Comparison of ENCODE assay signal across 8 cellular contexts in genomic region chr7:25259487-25260243, GRCh38. TPM values are rescaled to one million over a fixed set of nuclear protein-coding genes. Genes with fewer than 3 reads are reported as not detected.
A peak's percentile ranks its signal among the peaks of the same experiment; 100 is the strongest.
DNase-seq lines count a peak whose midpoint lies in the region; ATAC-seq and TF ChIP-seq lines count a peak whose summit lies in the region.

No MANE protein-coding gene starts in this region.

- TF ChIP-seq CTCF in A673 (conservative IDR thresholded peaks at IDR 0.05; ENCODE audit: low read depth, low read length): peak; percentile 90
- peak; percentile 78 to 99 (median 93) for TF ChIP-seq CTCF in dorsolateral prefrontal cortex (IDR thresholded peaks at IDR 0.05 in 54 of 56, conservative IDR thresholded peaks at IDR 0.05 in 2 of 56; ENCODE audit: low read depth in 1 of 56, partially characterized antibody in 56 of 56)

- intact Hi-C loops in A673 (cut with micrococcal nuclease; ENCODE audit: unreplicated experiment): loop anchor here (1.0 to 10.0 kb wide), 3 partner anchors 130 to 1105 kb away; no protein-coding TSS in a partner anchor
- intact Hi-C loops in dorsolateral prefrontal cortex (cut with DNase I): loop anchor here (1.0 to 5.0 kb wide), 4 partner anchors 130 to 593 kb away; no protein-coding TSS in a partner anchor

- H3K4me3 ChIP-seq in A673 (ENCODE audit: low read depth, low read length, poor library complexity, severe bottlenecking) (no peak overlapping the region), dorsolateral prefrontal cortex (peak overlapping the region in 2 of 59 donors; percentile 12 to 15)

- ATAC-seq in GM18861 (IDR thresholded peaks at IDR 0.05; ENCODE audit: unreplicated experiment): peak; percentile 57
- peak; percentile 46 for ATAC-seq in HG03558 (IDR thresholded peaks at IDR 0.05; ENCODE audit: extremely low read depth, unreplicated experiment)

- POLR2A ChIA-PET in A673 (lab: Charles Lee; ENCODE audit: low non-redundant PET): no interaction called here

- BruUV-seq in A673 (replicated peaks; lab: Mats Ljungman, UMichigan): no TSS peak

- H3K36me3 ChIP-seq in A673 (ENCODE audit: insufficient read depth, low read length, poor library complexity, severe bottlenecking): no peaks in the 10 kb centered on the region

- CTCF ChIA-PET in A673 (lab: Charles Lee): interaction anchor here (0.6 to 2.2 kb wide), 13 partner anchors 10 to 595 kb away, joined by 3 to 21 read pairs (median 3); no protein-coding TSS in a partner anchor

- H3K27ac ChIP-seq in A673 (ENCODE audit: low read depth, low read length, poor library complexity, severe bottlenecking) (no peak overlapping the region), dorsolateral prefrontal cortex (peak overlapping the region in 5 of 59 donors; percentile 15 to 58 (median 26))

- peak; percentile 88 for DNase-seq in A673 (ENCODE audit: low spot score)
- peak; percentile 88 for DNase-seq in NCI-H748 (lab: John Stamatoyannopoulos, UW; ENCODE audit: unreplicated experiment)
- peak; percentile 56 to 71 for DNase-seq in activated CD4-positive, alpha-beta T cell treated with anti-CD3 and anti-CD28 coated beads, Interleukin-2, amount 50 U/mL, for 48 hours
- peak in 8 of 10 donors; percentile 23 to 81 (median 63) for DNase-seq in dorsolateral prefrontal cortex
- peak; percentile 89 for DNase-seq in medulla oblongata (ENCODE audit: extremely low spot score)
- DNase-seq in stimulated activated CD8-positive, alpha-beta memory T cell treated with anti-CD3 and anti-CD28 coated beads, Interleukin-15, amount 100 ng/mL, for 4 hours (ENCODE audit: low read depth in 2 of 2): peak; percentile 1 to 19

- peaks cover 22% of the 10 kb centered on the region for H3K4me1 ChIP-seq in A673 (ENCODE audit: insufficient read depth, low read length, poor library complexity, severe bottlenecking)

- H3K27me3 ChIP-seq in A673 (replicated peaks; ENCODE audit: insufficient read depth, low read depth, low read length, poor library complexity): peaks cover 8% of the 10 kb centered on the region
- H3K27me3 ChIP-seq in dorsolateral prefrontal cortex: peaks cover 0 to 3% (median 0%) of the 10 kb centered on the region in 45 donors

- no peaks in the 10 kb centered on the region for H3K9me3 ChIP-seq in A673 (ENCODE audit: low read depth, low read length, poor library complexity, severe bottlenecking)

RNA-seq across cellular contexts. Expression of gene NPVF, which starts 31.4 kb away (rescaled TPM):
- not detected in 2 replicates for total RNA-seq in A673 (2021)
- total RNA-seq in dorsolateral prefrontal cortex: not detected

Comparison
In these comparisons a context has a peak if more than half of its experiments do, and no peak if none do; other contexts are left out.
1. DNase-seq: peak in every context shown above with its lines; median percentile 89 in medulla oblongata; 88 in A673; 88 in NCI-H748; 64 in activated CD4-positive, alpha-beta T cell treated with anti-CD3 and anti-CD28 coated beads, Interleukin-2, amount 50 U/mL, for 48 hours; 63 in dorsolateral prefrontal cortex; 10 in stimulated activated CD8-positive, alpha-beta memory T cell treated with anti-CD3 and anti-CD28 coated beads, Interleukin-15, amount 100 ng/mL, for 4 hours.